ENCODE assay signal across 23 cellular contexts in genomic region chr17:66687570-66688284, GRCh38.
DNase-seq lines count a peak whose midpoint lies in the region; ATAC-seq and TF ChIP-seq lines count a peak whose summit lies in the region.
"Had no signal": no experiment of that assay in that cellular context is flagged by ENCODE, and none has a peak within 500 bp of the region (broad histone marks: within the 10 kb centered on the region; RNA-seq: fewer than 3 reads in every experiment).

No MANE protein-coding gene starts in this region.

- H3K9me3 ChIP-seq in mucosa of rectum (ENCODE audit: control insufficient read depth in 2 of 2, low read length in 2 of 2) (no peaks in the 10 kb centered on the region), tibial nerve (no peaks in the 10 kb centered on the region)
- H3K9me3 ChIP-seq: BE2C had no signal

- no peak overlapping the region for H3K4me3 Mint-ChIP-seq in activated T-cell treated with anti-CD3 and anti-CD28 coated beads, Interleukin-2, amount 50 U/mL, for 24 hours
- no peak overlapping the region for H3K4me3 Mint-ChIP-seq in activated T-cell treated with anti-CD3 and anti-CD28 coated beads, Interleukin-2, amount 50 U/mL, for 4 hours
- no peak overlapping the region for H3K4me3 Mint-ChIP-seq in activated T-helper 17 cell treated with anti-CD3 and anti-CD28 coated beads, Interleukin-2, amount 50 U/mL, for 72 hours
- H3K4me3 Mint-ChIP-seq: CD4-positive, CD25-positive, alpha-beta regulatory T cell; IgD-negative memory B cell had no signal

- H3K9me3 Mint-ChIP-seq in activated T-cell treated with anti-CD3 and anti-CD28 coated beads, Interleukin-2, amount 50 U/mL, for 24 hours, result no peaks in the 10 kb centered on the region
- H3K9me3 Mint-ChIP-seq in activated T-cell treated with anti-CD3 and anti-CD28 coated beads, Interleukin-2, amount 50 U/mL, for 4 hours, result no peaks in the 10 kb centered on the region
- no peaks in the 10 kb centered on the region for H3K9me3 Mint-ChIP-seq in activated T-helper 17 cell treated with anti-CD3 and anti-CD28 coated beads, Interleukin-2, amount 50 U/mL, for 72 hours
- H3K9me3 Mint-ChIP-seq: IgD-negative memory B cell had no signal

- H3K27ac Mint-ChIP-seq in activated T-cell treated with anti-CD3 and anti-CD28 coated beads, Interleukin-2, amount 50 U/mL, for 24 hours, result peak overlapping the region; percentile 70
- H3K27ac Mint-ChIP-seq in activated T-helper 17 cell treated with anti-CD3 and anti-CD28 coated beads, Interleukin-2, amount 50 U/mL, for 72 hours, result peak overlapping the region; percentile 54
- H3K27ac Mint-ChIP-seq: IgD-negative memory B cell had no signal

- TF ChIP-seq EP300 in tibial nerve (IDR thresholded peaks at IDR 0.05), result no peak

- H3K4me1 Mint-ChIP-seq in activated T-cell treated with anti-CD3 and anti-CD28 coated beads, Interleukin-2, amount 50 U/mL, for 24 hours (ENCODE audit: low read depth), result no peaks in the 10 kb centered on the region
- H3K4me1 Mint-ChIP-seq in activated T-cell treated with anti-CD3 and anti-CD28 coated beads, Interleukin-2, amount 50 U/mL, for 4 hours (ENCODE audit: low read depth), result peaks cover 7% of the 10 kb centered on the region
- H3K4me1 Mint-ChIP-seq in activated T-helper 17 cell treated with anti-CD3 and anti-CD28 coated beads, Interleukin-2, amount 50 U/mL, for 72 hours, result peaks cover 9% of the 10 kb centered on the region

- H3K4me1 ChIP-seq in mucosa of rectum (ENCODE audit: control insufficient read depth in 2 of 2, insufficient read depth in 2 of 2, low read length in 2 of 2), result peaks cover 8 to 16% of the 10 kb centered on the region in 2 donors
- H3K4me1 ChIP-seq in tibial nerve, result peaks cover 0 to 64% (median 6%) of the 10 kb centered on the region in 4 donors
- H3K4me1 ChIP-seq: BE2C had no signal

- no peak for ATAC-seq in activated T-cell treated with anti-CD3 and anti-CD28 coated beads, Interleukin-2, amount 50 U/mL, for 4 hours
- no peak for ATAC-seq in activated T-helper 17 cell treated with anti-CD3 and anti-CD28 coated beads, Interleukin-2, amount 50 U/mL, for 72 hours (replicated peaks)
- no peak for ATAC-seq in HG02623 (IDR thresholded peaks at IDR 0.05; ENCODE audit: unreplicated experiment)

- H3K36me3 ChIP-seq in mucosa of rectum (ENCODE audit: control insufficient read depth in 2 of 2, insufficient read depth in 2 of 2, low read length in 2 of 2), result peaks cover 0 to 5% of the 10 kb centered on the region in 2 donors
- H3K36me3 ChIP-seq in tibial nerve, result peaks cover 0 to 12% (median 0%) of the 10 kb centered on the region in 3 donors
- H3K36me3 ChIP-seq: BE2C had no signal

- peaks cover 82% of the 10 kb centered on the region for H3K36me3 Mint-ChIP-seq in activated T-cell treated with anti-CD3 and anti-CD28 coated beads, Interleukin-2, amount 50 U/mL, for 24 hours (ENCODE audit: low read depth)
- peaks cover 40% of the 10 kb centered on the region for H3K36me3 Mint-ChIP-seq in activated T-cell treated with anti-CD3 and anti-CD28 coated beads, Interleukin-2, amount 50 U/mL, for 4 hours (ENCODE audit: insufficient read depth)
- H3K36me3 Mint-ChIP-seq in activated T-helper 17 cell treated with anti-CD3 and anti-CD28 coated beads, Interleukin-2, amount 50 U/mL, for 72 hours (ENCODE audit: low read depth), result peaks cover 60% of the 10 kb centered on the region

- H3K4me3 ChIP-seq in mucosa of rectum (ENCODE audit: low read length in 2 of 2), result no peak overlapping the region
- no peak overlapping the region for H3K4me3 ChIP-seq in tibial nerve
- H3K4me3 ChIP-seq: GM23248 had no signal

- H3K27ac ChIP-seq in mucosa of rectum (ENCODE audit: low read depth in 2 of 2, low read length in 2 of 2) (peak overlapping the region; percentile 17 to 21), tibial nerve (peak overlapping the region; percentile 46 to 89 (median 68))
- H3K27ac ChIP-seq: GM23248 had no signal

- H3K27me3 Mint-ChIP-seq in activated T-cell treated with anti-CD3 and anti-CD28 coated beads, Interleukin-2, amount 50 U/mL, for 24 hours, result no peaks in the 10 kb centered on the region
- H3K27me3 Mint-ChIP-seq in activated T-cell treated with anti-CD3 and anti-CD28 coated beads, Interleukin-2, amount 50 U/mL, for 4 hours (ENCODE audit: low read depth), result no peaks in the 10 kb centered on the region
- H3K27me3 Mint-ChIP-seq in activated T-helper 17 cell treated with anti-CD3 and anti-CD28 coated beads, Interleukin-2, amount 50 U/mL, for 72 hours, result no peaks in the 10 kb centered on the region
- H3K27me3 Mint-ChIP-seq: CD4-positive, CD25-positive, alpha-beta regulatory T cell had no signal

- WGBS in tibial nerve, 2 donors, result 67 to 97% methylated on average over 3 of the region's 3 CpGs

- TF ChIP-seq POLR2A in tibial nerve (IDR thresholded peaks at IDR 0.05), result no peak

- H3K27me3 ChIP-seq in mucosa of rectum (ENCODE audit: control insufficient read depth in 2 of 2, insufficient read depth in 2 of 2, low read length in 2 of 2) (no peaks in the 10 kb centered on the region), tibial nerve (no peaks in the 10 kb centered on the region)
- H3K27me3 ChIP-seq: BE2C had no signal

- no peak for DNase-seq in activated T-cell treated with anti-CD3 and anti-CD28 coated beads, Interleukin-2, amount 50 U/mL, for 24 hours
- DNase-seq in activated T-cell treated with anti-CD3 and anti-CD28 coated beads, Interleukin-2, amount 50 U/mL, for 4 hours, result no peak
- no peak for DNase-seq in tibial nerve (ENCODE audit: low spot score in 2 of 2)
- DNase-seq in SW 1271 (lab: John Stamatoyannopoulos, UW), result no peak
- no peak for DNase-seq in NCI-H2227 treated with DMSO at 0.1 percent for 48 hours (lab: John Stamatoyannopoulos, UW)
- DNase-seq: BE2C; CD4-positive, CD25-positive, alpha-beta regulatory T cell; COR-L47; DMS 273 treated with DMSO at 0.1 percent for 48 hours; GF-D8; GM23248; HCEC 1CT; Kasumi-1; MM.1S; NCI-H1092; NCI-H1436 treated with DMSO at 0.1 percent for 48 hours; NCI-H2081; NCI-H774; SHP77 had no signal

- no peak for TF ChIP-seq CTCF in tibial nerve (IDR thresholded peaks at IDR 0.05)

- no peak overlapping the region for H3K9ac ChIP-seq in mucosa of rectum (ENCODE audit: low read depth in 1 of 2, low read length in 2 of 2)
- H3K9ac ChIP-seq: GM23248 had no signal
